Comparison of ENCODE assay signal across 2 cellular contexts in the genomic region with DNA sequence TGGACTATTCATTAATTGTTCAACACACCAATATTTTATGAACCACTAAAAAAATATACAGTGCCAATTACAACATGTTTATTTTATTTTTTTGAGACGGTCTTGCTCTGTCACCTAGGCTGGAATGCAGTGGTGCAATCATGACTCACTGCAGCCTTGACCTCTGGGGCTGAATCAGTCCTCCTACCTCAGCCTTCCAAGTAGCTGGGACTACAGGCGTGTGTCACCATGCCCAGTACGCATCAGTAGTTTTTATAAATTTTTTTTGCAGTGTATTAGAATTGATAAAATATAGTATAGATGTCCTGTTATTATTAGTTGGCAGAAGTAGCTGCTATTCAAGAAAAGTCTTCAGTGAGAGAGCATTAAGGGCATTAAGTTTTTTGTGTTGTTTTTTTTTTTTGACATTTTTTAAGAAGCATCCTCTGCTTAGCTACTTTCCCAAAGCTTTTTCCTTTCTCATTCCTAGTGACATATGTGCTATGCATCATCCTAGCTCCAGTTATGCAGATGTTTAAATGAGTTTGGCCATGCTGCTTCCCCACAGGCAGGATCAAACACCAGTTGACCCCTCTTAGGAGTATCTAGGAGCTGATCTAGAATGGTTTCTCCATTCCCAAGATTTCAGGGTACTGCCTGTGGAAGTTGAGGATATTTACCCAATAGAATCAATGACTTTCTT.
TF ChIP-seq lines count a peak whose summit lies in the region.
"Not testable (repeated sequence)": the region's sequence is repeated elsewhere in the genome, so short reads cannot be mapped to it uniquely, and the experiment has no call there.

No MANE protein-coding gene starts in this region.

TF ChIP-seq in A549, 52 proteins besides CTCF, POLR2A, EP300 and RAD21 (continued from another document):
- peak; percentile 86 for TF ChIP-seq FOSL2 (IDR thresholded peaks at IDR 0.05)
- peak; percentile 95 for TF ChIP-seq FOSL2 (CRISPR knock-in tag; IDR thresholded peaks at IDR 0.05)
- TF ChIP-seq CEBPB (IDR thresholded peaks at IDR 0.05), result peak; percentile 82 to 96
- TF ChIP-seq, protein P1, sequence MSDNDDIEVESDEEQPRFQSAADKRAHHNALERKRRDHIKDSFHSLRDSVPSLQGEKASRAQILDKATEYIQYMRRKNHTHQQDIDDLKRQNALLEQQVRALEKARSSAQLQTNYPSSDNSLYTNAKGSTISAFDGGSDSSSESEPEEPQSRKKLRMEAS (IDR thresholded peaks at IDR 0.05), result peak; percentile 54
- peak; percentile 80 for TF ChIP-seq JUNB (IDR thresholded peaks at IDR 0.05)
- peak in 1 of 2 experiments; percentile 45; a peak in 1 of 5 replicates for TF ChIP-seq JUN (IDR thresholded peaks at IDR 0.05)

TF ChIP-seq in HepG2, 621 proteins besides CTCF, POLR2A, EP300 and RAD21 (continued from another document and continues in another):
- TF ChIP-seq HMGXB3 (CRISPR knock-in tag; IDR thresholded peaks at IDR 0.05; ENCODE audit: borderline replicate concordance) (0 out of 2 replicates have a peak, but pooled peaks have one; percentile 30), FOXK1 (CRISPR knock-in tag; IDR thresholded peaks at IDR 0.05; ENCODE audit: borderline replicate concordance, low read depth) (peak; percentile 62; the same call in 1 of the 2 replicates), ZNF574 (CRISPR knock-in tag; IDR thresholded peaks at IDR 0.05) (0 out of 2 replicates have a peak, but pooled peaks have one; percentile 29), IKZF5 (CRISPR knock-in tag; IDR thresholded peaks at IDR 0.05) (peak; percentile 68; the same call in 1 of the 2 replicates), MIXL1 (CRISPR knock-in tag; IDR thresholded peaks at IDR 0.05) (peak; percentile 60; the same call in 1 of the 2 replicates), NR2C2 (CRISPR knock-in tag; IDR thresholded peaks at IDR 0.05; ENCODE audit: borderline replicate concordance) (peak; percentile 85), GATAD2A (CRISPR knock-in tag; IDR thresholded peaks at IDR 0.05) (peak; percentile 89), FOSL1 (CRISPR knock-in tag; IDR thresholded peaks at IDR 0.05; ENCODE audit: borderline replicate concordance) (peak; percentile 98), IRF2 (CRISPR knock-in tag; IDR thresholded peaks at IDR 0.05) (0 out of 2 replicates have a peak, but pooled peaks have one; percentile 31), SMARCE1 (IDR thresholded peaks at IDR 0.05; ENCODE audit: borderline replicate concordance) (peak; percentile 77; the same call in 1 of the 2 replicates), TEAD3 (CRISPR knock-in tag; optimal IDR thresholded peaks at IDR 0.05; ENCODE audit: borderline replicate concordance) (peak; percentile 98), ZNF800 (CRISPR knock-in tag; IDR thresholded peaks at IDR 0.05) (0 out of 2 replicates have a peak, but pooled peaks have one; percentile 41), HMG20A (CRISPR knock-in tag; IDR thresholded peaks at IDR 0.05; ENCODE audit: borderline replicate concordance) (peak; percentile 82; the same call in 1 of the 2 replicates), JUNB (CRISPR knock-in tag; IDR thresholded peaks at IDR 0.05; ENCODE audit: borderline replicate concordance) (peak; percentile 87), SOX5 (CRISPR knock-in tag; IDR thresholded peaks at IDR 0.05; ENCODE audit: borderline replicate concordance) (peak; percentile 54; the same call in 1 of the 2 replicates), MIER3 (CRISPR knock-in tag; IDR thresholded peaks at IDR 0.05; ENCODE audit: borderline replicate concordance) (peak; percentile 71; the same call in 1 of the 2 replicates), ARID5B (CRISPR knock-in tag; IDR thresholded peaks at IDR 0.05) (peak; percentile 94), JUND (CRISPR knock-in tag; IDR thresholded peaks at IDR 0.05) (peak; percentile 96), SMARCC2 (IDR thresholded peaks at IDR 0.05) (peak; percentile 60; the same call in 1 of the 2 replicates), NR2F1 (CRISPR knock-in tag; IDR thresholded peaks at IDR 0.05) (peak; percentile 98 to 99), HNF4G (IDR thresholded peaks at IDR 0.05; ENCODE audit: borderline replicate concordance, low read depth, low read length) (peak; percentile 20; the same call in 1 of the 2 replicates), SOX6 (CRISPR knock-in tag; IDR thresholded peaks at IDR 0.05) (peak; percentile 50; the same call in 1 of the 2 replicates)
- TF ChIP-seq, protein P2, sequence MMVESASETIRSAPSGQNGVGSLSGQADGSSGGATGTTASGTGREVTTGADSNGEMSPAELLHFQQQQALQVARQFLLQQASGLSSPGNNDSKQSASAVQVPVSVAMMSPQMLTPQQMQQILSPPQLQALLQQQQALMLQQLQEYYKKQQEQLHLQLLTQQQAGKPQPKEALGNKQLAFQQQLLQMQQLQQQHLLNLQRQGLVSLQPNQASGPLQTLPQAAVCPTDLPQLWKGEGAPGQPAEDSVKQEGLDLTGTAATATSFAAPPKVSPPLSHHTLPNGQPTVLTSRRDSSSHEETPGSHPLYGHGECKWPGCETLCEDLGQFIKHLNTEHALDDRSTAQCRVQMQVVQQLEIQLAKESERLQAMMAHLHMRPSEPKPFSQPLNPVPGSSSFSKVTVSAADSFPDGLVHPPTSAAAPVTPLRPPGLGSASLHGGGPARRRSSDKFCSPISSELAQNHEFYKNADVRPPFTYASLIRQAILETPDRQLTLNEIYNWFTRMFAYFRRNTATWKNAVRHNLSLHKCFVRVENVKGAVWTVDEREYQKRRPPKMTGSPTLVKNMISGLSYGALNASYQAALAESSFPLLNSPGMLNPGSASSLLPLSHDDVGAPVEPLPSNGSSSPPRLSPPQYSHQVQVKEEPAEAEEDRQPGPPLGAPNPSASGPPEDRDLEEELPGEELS (CRISPR knock-in tag; IDR thresholded peaks at IDR 0.05), result peak; percentile 59
- TF ChIP-seq, protein P3, sequence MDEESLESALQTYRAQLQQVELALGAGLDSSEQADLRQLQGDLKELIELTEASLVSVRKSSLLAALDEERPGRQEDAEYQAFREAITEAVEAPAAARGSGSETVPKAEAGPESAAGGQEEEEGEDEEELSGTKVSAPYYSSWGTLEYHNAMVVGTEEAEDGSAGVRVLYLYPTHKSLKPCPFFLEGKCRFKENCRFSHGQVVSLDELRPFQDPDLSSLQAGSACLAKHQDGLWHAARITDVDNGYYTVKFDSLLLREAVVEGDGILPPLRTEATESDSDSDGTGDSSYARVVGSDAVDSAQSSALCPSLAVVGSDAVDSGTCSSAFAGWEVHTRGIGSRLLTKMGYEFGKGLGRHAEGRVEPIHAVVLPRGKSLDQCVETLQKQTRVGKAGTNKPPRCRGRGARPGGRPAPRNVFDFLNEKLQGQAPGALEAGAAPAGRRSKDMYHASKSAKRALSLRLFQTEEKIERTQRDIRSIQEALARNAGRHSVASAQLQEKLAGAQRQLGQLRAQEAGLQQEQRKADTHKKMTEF (CRISPR knock-in tag; IDR thresholded peaks at IDR 0.05), result peak; percentile 73; the same call in 1 of the 2 replicates
- TF ChIP-seq, protein P4, sequence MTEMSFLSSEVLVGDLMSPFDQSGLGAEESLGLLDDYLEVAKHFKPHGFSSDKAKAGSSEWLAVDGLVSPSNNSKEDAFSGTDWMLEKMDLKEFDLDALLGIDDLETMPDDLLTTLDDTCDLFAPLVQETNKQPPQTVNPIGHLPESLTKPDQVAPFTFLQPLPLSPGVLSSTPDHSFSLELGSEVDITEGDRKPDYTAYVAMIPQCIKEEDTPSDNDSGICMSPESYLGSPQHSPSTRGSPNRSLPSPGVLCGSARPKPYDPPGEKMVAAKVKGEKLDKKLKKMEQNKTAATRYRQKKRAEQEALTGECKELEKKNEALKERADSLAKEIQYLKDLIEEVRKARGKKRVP (CRISPR knock-in tag; IDR thresholded peaks at IDR 0.05), result peak in 1 of 2 experiments; percentile 90; a peak in 2 of 4 replicates
- TF ChIP-seq, protein P5, sequence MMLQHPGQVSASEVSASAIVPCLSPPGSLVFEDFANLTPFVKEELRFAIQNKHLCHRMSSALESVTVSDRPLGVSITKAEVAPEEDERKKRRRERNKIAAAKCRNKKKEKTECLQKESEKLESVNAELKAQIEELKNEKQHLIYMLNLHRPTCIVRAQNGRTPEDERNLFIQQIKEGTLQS (CRISPR knock-in tag; IDR thresholded peaks at IDR 0.05), result peak; percentile 99
- not testable (repeated sequence) for TF ChIP-seq HNF4G (CRISPR knock-in tag; IDR thresholded peaks at IDR 0.05; ENCODE audit: borderline replicate concordance, low read depth); SOX6 (IDR thresholded peaks at IDR 0.05)
